Comparison of ENCODE assay signal across 37 cellular contexts in the genomic region with DNA sequence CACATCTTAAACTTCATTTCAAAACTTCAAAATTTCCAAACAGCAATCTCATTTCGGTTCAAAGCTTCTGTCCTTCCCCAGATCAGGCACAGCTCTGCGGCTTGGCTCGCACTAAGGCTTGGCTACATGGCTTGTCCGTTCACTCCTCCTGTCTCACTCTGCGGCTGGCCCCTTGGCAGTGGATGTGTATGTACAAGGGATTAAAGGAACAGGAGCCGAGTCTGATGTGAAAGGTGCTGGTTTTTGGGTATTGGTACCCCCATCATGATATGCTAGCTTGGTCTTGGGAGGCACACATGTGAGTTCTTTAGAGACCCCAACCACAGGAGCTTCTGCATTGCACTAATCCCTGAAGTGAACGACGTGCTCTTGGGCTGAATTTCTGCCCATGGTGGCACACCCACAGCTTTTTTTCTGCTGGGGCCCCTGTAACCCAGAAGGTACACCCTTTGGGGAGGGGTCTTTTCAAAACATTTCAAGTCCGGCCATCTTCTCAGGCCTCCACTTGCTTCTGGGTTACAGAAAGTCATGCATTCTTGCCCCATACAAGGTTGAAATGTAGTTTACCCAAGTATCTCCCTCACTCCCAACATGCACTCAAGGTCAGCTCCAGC. TPM values are rescaled to one million over a fixed set of nuclear protein-coding genes. Genes with fewer than 3 reads are reported as not detected.
"Had no signal": no experiment of that assay in that cellular context is flagged by ENCODE, and none has a peak within 500 bp of the region (broad histone marks: within the 10 kb centered on the region; RNA-seq: fewer than 3 reads in every experiment).

No MANE protein-coding gene starts in this region.

- H3K36me3 Mint-ChIP-seq: activated CD4-positive, alpha-beta memory T cell treated with anti-CD3 and anti-CD28 coated beads for 36 hours; activated naive CD4-positive, alpha-beta T cell treated with anti-CD3 and anti-CD28 coated beads, Interleukin-2, amount 50 U/mL, for 24 hours; activated naive CD8-positive, alpha-beta T cell treated with anti-CD3 and anti-CD28 coated beads for 36 hours had no signal

- H3K36me3 ChIP-seq: adrenal gland, colonic mucosa, WERI-Rb-1 had no signal

- H3K9me3 Mint-ChIP-seq: activated CD4-positive, alpha-beta memory T cell treated with anti-CD3 and anti-CD28 coated beads for 36 hours; activated CD4-positive, alpha-beta T cell treated with anti-CD3 and anti-CD28 coated beads, Interleukin-2, amount 10 ng/mL, durations not matched to agents 24 days and 14 days; activated naive CD4-positive, alpha-beta T cell treated with anti-CD3 and anti-CD28 coated beads for 36 hours; activated naive CD4-positive, alpha-beta T cell treated with anti-CD3 and anti-CD28 coated beads, Interleukin-2, amount 50 U/mL, for 24 hours; activated naive CD8-positive, alpha-beta T cell treated with anti-CD3 and anti-CD28 coated beads for 36 hours; activated naive CD8-positive, alpha-beta T cell treated with anti-CD3 and anti-CD28 coated beads, Interleukin-2, amount 50 U/mL, for 24 hours; activated T-helper 1 cell treated with anti-CD3 and anti-CD28 coated beads, Interleukin-12 subunit alpha, Interleukin-12 subunit beta, Interleukin-2, Interleukin-4 antibody, amounts not matched to agents 30 ng/mL and 10 ng/mL and 1 ng/mL, durations not matched to agents 14 hours and 24 hours and 36 hours; activated T-helper 2 cell treated with anti-CD3 and anti-CD28 coated beads, Interferon-gamma antibody, Interleukin-2, Interleukin-4, amounts not matched to agents 10 μg/mL and 5 μg/mL and 100 μg/mL, durations not matched to agents 14 hours and 24 hours and 36 hours; dendritic cell treated with granulocyte-macrophage colony-stimulating factor and Interleukin-4, amounts not matched to agents 40 ng/mL and 50 ng/mL, for 4 days; endodermal cell; T-helper 2 cell treated with Interferon-gamma antibody and Interleukin-4, amounts not matched to agents 5 μg/mL and 100 μg/mL, for 36 hours had no signal

- H3K27me3 Mint-ChIP-seq: activated CD4-positive, alpha-beta T cell treated with anti-CD3 and anti-CD28 coated beads for 36 hours; activated CD4-positive, alpha-beta T cell treated with anti-CD3 and anti-CD28 coated beads, Interleukin-2, amount 10 ng/mL, durations not matched to agents 24 days and 14 days; activated CD8-positive, alpha-beta memory T cell treated with anti-CD3 and anti-CD28 coated beads, Interleukin-2, amount 10 ng/mL, durations not matched to agents 7 days and 5 days; activated naive CD4-positive, alpha-beta T cell treated with anti-CD3 and anti-CD28 coated beads, Interleukin-2, amount 50 U/mL, for 24 hours; activated naive CD8-positive, alpha-beta T cell treated with anti-CD3 and anti-CD28 coated beads for 36 hours; activated naive CD8-positive, alpha-beta T cell treated with anti-CD3 and anti-CD28 coated beads, Interleukin-2, amount 50 U/mL, for 24 hours; dendritic cell treated with granulocyte-macrophage colony-stimulating factor and Interleukin-4, amounts not matched to agents 40 ng/mL and 50 ng/mL, for 4 days; T-helper 17 cell had no signal

- H3K4me3 ChIP-seq: adrenal gland, body of pancreas, colonic mucosa, dorsolateral prefrontal cortex, gastrocnemius medialis, heart right ventricle had no signal

- H3K4me1 Mint-ChIP-seq: activated CD4-positive, alpha-beta T cell treated with anti-CD3 and anti-CD28 coated beads for 36 hours; activated CD4-positive, alpha-beta T cell treated with anti-CD3 and anti-CD28 coated beads, Interleukin-2, amount 10 ng/mL, durations not matched to agents 24 days and 14 days; activated naive CD4-positive, alpha-beta T cell treated with anti-CD3 and anti-CD28 coated beads, Interleukin-2, amount 50 U/mL, for 24 hours; activated naive CD8-positive, alpha-beta T cell treated with anti-CD3 and anti-CD28 coated beads for 36 hours; activated naive CD8-positive, alpha-beta T cell treated with anti-CD3 and anti-CD28 coated beads, Interleukin-2, amount 50 U/mL, for 24 hours; endodermal cell had no signal

- ATAC-seq: activated CD4-positive, alpha-beta T cell treated with anti-CD3 and anti-CD28 coated beads for 36 hours; activated CD8-positive, alpha-beta memory T cell treated with anti-CD3 and anti-CD28 coated beads, Interleukin-2, amount 10 ng/mL, durations not matched to agents 7 days and 5 days; activated CD8-positive, alpha-beta T cell treated with anti-CD3 and anti-CD28 coated beads, Interleukin-2, amount 10 ng/mL, durations not matched to agents 7 days and 5 days; activated naive CD8-positive, alpha-beta T cell treated with anti-CD3 and anti-CD28 coated beads, Interleukin-2, amount 50 U/mL, for 24 hours; body of pancreas; esophagus mucosa; foreskin keratinocyte; gastrocnemius medialis; heart right ventricle; T-helper 17 cell had no signal

- H3K27ac ChIP-seq: adrenal gland, body of pancreas, colonic mucosa, dorsolateral prefrontal cortex, foreskin keratinocyte, gastrocnemius medialis, heart right ventricle, WERI-Rb-1 had no signal

- H3K4me3 Mint-ChIP-seq: activated CD4-positive, alpha-beta memory T cell treated with anti-CD3 and anti-CD28 coated beads for 36 hours; activated CD4-positive, alpha-beta T cell treated with anti-CD3 and anti-CD28 coated beads for 36 hours; activated CD4-positive, alpha-beta T cell treated with anti-CD3 and anti-CD28 coated beads, Interleukin-2, amount 10 ng/mL, durations not matched to agents 24 days and 14 days; activated CD8-positive, alpha-beta memory T cell treated with anti-CD3 and anti-CD28 coated beads, Interleukin-2, amount 10 ng/mL, durations not matched to agents 7 days and 5 days; activated CD8-positive, alpha-beta T cell treated with anti-CD3 and anti-CD28 coated beads, Interleukin-2, amount 10 ng/mL, durations not matched to agents 7 days and 5 days; activated naive CD4-positive, alpha-beta T cell treated with anti-CD3 and anti-CD28 coated beads for 36 hours; activated naive CD4-positive, alpha-beta T cell treated with anti-CD3 and anti-CD28 coated beads, Interleukin-2, amount 50 U/mL, for 24 hours; activated naive CD8-positive, alpha-beta T cell treated with anti-CD3 and anti-CD28 coated beads for 36 hours; activated naive CD8-positive, alpha-beta T cell treated with anti-CD3 and anti-CD28 coated beads, Interleukin-2, amount 50 U/mL, for 24 hours; activated T-helper 1 cell treated with anti-CD3 and anti-CD28 coated beads, Interleukin-12 subunit alpha, Interleukin-12 subunit beta, Interleukin-2, Interleukin-4 antibody, amounts not matched to agents 30 ng/mL and 10 ng/mL and 1 ng/mL, durations not matched to agents 14 hours and 24 hours and 36 hours; dendritic cell treated with granulocyte-macrophage colony-stimulating factor and Interleukin-4, amounts not matched to agents 40 ng/mL and 50 ng/mL, for 4 days; endodermal cell; T-helper 17 cell; T-helper 2 cell treated with Interferon-gamma antibody and Interleukin-4, amounts not matched to agents 5 μg/mL and 100 μg/mL, for 36 hours had no signal

- DNase-seq: activated CD4-positive, alpha-beta memory T cell treated with anti-CD3 and anti-CD28 coated beads for 36 hours; activated CD4-positive, alpha-beta T cell treated with anti-CD3 and anti-CD28 coated beads for 36 hours; activated CD4-positive, alpha-beta T cell treated with anti-CD3 and anti-CD28 coated beads, Interleukin-2, amount 10 ng/mL, durations not matched to agents 24 days and 14 days; activated CD4-positive, CD25-positive, alpha-beta regulatory T cell; activated CD4-positive, CD25-positive, alpha-beta regulatory T cell treated with anti-CD3 and anti-CD28 coated beads, Interleukin-2, amount 50 U/mL, for 72 hours; activated CD8-positive, alpha-beta memory T cell treated with anti-CD3 and anti-CD28 coated beads, Interleukin-2, amount 10 ng/mL, durations not matched to agents 7 days and 5 days; activated CD8-positive, alpha-beta memory T cell treated with anti-CD3 and anti-CD28 coated beads, Interleukin-2, amount 50 U/mL, for 4 hours; activated CD8-positive, alpha-beta T cell treated with anti-CD3 and anti-CD28 coated beads, Interleukin-2, amount 10 ng/mL, durations not matched to agents 7 days and 5 days; activated effector memory CD4-positive, alpha-beta T cell treated with anti-CD3 and anti-CD28 coated beads, Interleukin-2, amount 50 U/mL, for 16 hours; activated naive CD4-positive, alpha-beta T cell treated with anti-CD3 and anti-CD28 coated beads for 36 hours; activated naive CD8-positive, alpha-beta T cell treated with anti-CD3 and anti-CD28 coated beads for 36 hours; activated naive CD8-positive, alpha-beta T cell treated with anti-CD3 and anti-CD28 coated beads, Interleukin-2, amount 50 U/mL, for 24 hours; activated T-cell treated with anti-CD3 and anti-CD28 coated beads, Interleukin-2, amount 50 U/mL, for 1 hour; activated T-cell treated with anti-CD3 and anti-CD28 coated beads, Interleukin-2, amount 50 U/mL, for 48 hours; adrenal gland; amygdala; aorta; body of pancreas; caudate nucleus; cerebellar nuclear complex; colonic mucosa; effector memory CD4-positive, alpha-beta T cell; endodermal cell; foreskin keratinocyte; gastrocnemius medialis; heart right ventricle; T-helper 1 cell; T-helper 17 cell; T1000; WERI-Rb-1 had no signal

- H3K9me3 ChIP-seq: adrenal gland, body of pancreas, colonic mucosa, gastrocnemius medialis, heart right ventricle had no signal

- H3K27ac Mint-ChIP-seq: activated CD4-positive, alpha-beta memory T cell treated with anti-CD3 and anti-CD28 coated beads for 36 hours; activated CD4-positive, alpha-beta T cell treated with anti-CD3 and anti-CD28 coated beads for 36 hours; activated CD4-positive, alpha-beta T cell treated with anti-CD3 and anti-CD28 coated beads, Interleukin-2, amount 10 ng/mL, durations not matched to agents 24 days and 14 days; activated CD8-positive, alpha-beta memory T cell treated with anti-CD3 and anti-CD28 coated beads, Interleukin-2, amount 10 ng/mL, durations not matched to agents 7 days and 5 days; activated CD8-positive, alpha-beta T cell treated with anti-CD3 and anti-CD28 coated beads, Interleukin-2, amount 10 ng/mL, durations not matched to agents 7 days and 5 days; activated naive CD4-positive, alpha-beta T cell treated with anti-CD3 and anti-CD28 coated beads for 36 hours; activated naive CD4-positive, alpha-beta T cell treated with anti-CD3 and anti-CD28 coated beads, Interleukin-2, amount 50 U/mL, for 24 hours; activated naive CD8-positive, alpha-beta T cell treated with anti-CD3 and anti-CD28 coated beads for 36 hours; activated naive CD8-positive, alpha-beta T cell treated with anti-CD3 and anti-CD28 coated beads, Interleukin-2, amount 50 U/mL, for 24 hours; activated T-helper 1 cell treated with anti-CD3 and anti-CD28 coated beads, Interleukin-12 subunit alpha, Interleukin-12 subunit beta, Interleukin-2, Interleukin-4 antibody, amounts not matched to agents 30 ng/mL and 10 ng/mL and 1 ng/mL, durations not matched to agents 14 hours and 24 hours and 36 hours; activated T-helper 2 cell treated with anti-CD3 and anti-CD28 coated beads, Interferon-gamma antibody, Interleukin-2, Interleukin-4, amounts not matched to agents 10 μg/mL and 5 μg/mL and 100 μg/mL, durations not matched to agents 14 hours and 24 hours and 36 hours; dendritic cell treated with granulocyte-macrophage colony-stimulating factor and Interleukin-4, amounts not matched to agents 40 ng/mL and 50 ng/mL, for 4 days; endodermal cell; T-helper 17 cell; T-helper 2 cell treated with Interferon-gamma antibody and Interleukin-4, amounts not matched to agents 5 μg/mL and 100 μg/mL, for 36 hours had no signal

- H3K4me1 ChIP-seq: adrenal gland, body of pancreas, colonic mucosa, foreskin keratinocyte, gastrocnemius medialis had no signal

RNA-seq across cellular contexts. Expression of gene TM6SF1, which starts 12.6 kb away (rescaled TPM):
- total RNA-seq: foreskin keratinocyte had no signal
